ENCODE assay signal across 18 cellular contexts in the genomic region with DNA sequence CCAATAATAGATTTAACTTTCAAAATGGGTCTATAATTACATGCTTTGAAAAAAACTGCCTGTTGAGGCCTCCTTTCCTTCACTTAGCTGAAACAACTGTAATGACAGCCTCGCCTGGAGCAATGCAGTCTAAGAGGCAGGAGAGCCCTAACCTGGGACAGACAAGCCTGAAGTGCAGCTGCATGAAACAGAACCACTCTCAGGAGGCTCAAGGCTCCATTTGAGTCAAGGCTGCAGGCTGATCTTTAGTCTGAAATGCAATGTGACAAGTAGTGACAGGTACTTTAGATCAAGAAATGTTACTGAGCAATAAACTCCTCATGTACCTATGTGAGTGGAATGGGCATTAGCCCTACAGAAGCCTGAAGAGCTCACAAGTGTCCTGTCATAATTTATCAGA.
DNase-seq lines count a peak whose midpoint lies in the region; ATAC-seq and TF ChIP-seq lines count a peak whose summit lies in the region.
"Had no signal": no experiment of that assay in that cellular context is flagged by ENCODE, and none has a peak within 500 bp of the region (broad histone marks: within the 10 kb centered on the region; RNA-seq: fewer than 3 reads in every experiment).

No MANE protein-coding gene starts in this region.

- no peaks in the 10 kb centered on the region for H3K9me3 Mint-ChIP-seq in progenitor cell of endocrine pancreas (ENCODE audit: low read depth)
- peaks cover 0 to 14% (median 5%) of the 10 kb centered on the region in 11 donors for H3K9me3 Mint-ChIP-seq in naive thymus-derived CD4-positive, alpha-beta T cell
- H3K9me3 Mint-ChIP-seq: H9 had no signal

- WGBS in IMR-90 (ENCODE audit: extremely low coverage in 2 of 2, insufficient read length in 1 of 2), 2 experiments, result no CpG with 5 or more reads among the region's 1 CpG
- WGBS in mesendoderm (ENCODE audit: extremely low coverage, insufficient coverage, low lambda C conversion rate), result no CpG with 5 or more reads among the region's 1 CpG
- 11% methylated on average over 1 of the region's 1 CpG for WGBS in right lobe of liver (ENCODE audit: insufficient coverage, low coverage, low lambda C conversion rate, missing lambda C conversion rate)

- peak overlapping the region; percentile 87 for H2BK20ac ChIP-seq in IMR-90 (ENCODE audit: low read depth, low read length)

- POLR2A ChIA-PET in IMR-90 (lab: Charles Lee; ENCODE audit: unreplicated experiment), result no interaction called here
- POLR2A ChIA-PET in naive thymus-derived CD4-positive, alpha-beta T cell (lab: Charles Lee), result no interaction called here

- TF ChIP-seq POLR2A in IMR-90 (IDR thresholded peaks at IDR 0.05; ENCODE audit: low read depth, low read length) (no peak), right lobe of liver (IDR thresholded peaks at IDR 0.05) (no peak)

- H2AK5ac ChIP-seq in IMR-90 (ENCODE audit: low read depth, low read length) (peak overlapping the region; percentile 6; the same call in 1 of the 2 replicates), mesendoderm (ENCODE audit: low read length) (no peak overlapping the region)

- peaks cover 12% of the 10 kb centered on the region for H3K4me1 Mint-ChIP-seq in progenitor cell of endocrine pancreas (ENCODE audit: low read depth)
- H3K4me1 Mint-ChIP-seq in naive thymus-derived CD4-positive, alpha-beta T cell, result no peaks in the 10 kb centered on the region
- H3K4me1 Mint-ChIP-seq: CD4-positive, CD25-positive, alpha-beta regulatory T cell; CD8-positive, alpha-beta memory T cell; H9 had no signal

- no peak for TF ChIP-seq CTCF in IMR-90 (conservative IDR thresholded peaks at IDR 0.05; ENCODE audit: low read depth, low read length)
- TF ChIP-seq CTCF in GM10266 (IDR thresholded peaks at IDR 0.05; ENCODE audit: control insufficient read depth, insufficient read depth, low read depth, missing control alignments), result no peak
- no peak for TF ChIP-seq CTCF in right lobe of liver (IDR thresholded peaks at IDR 0.05)
- no peak for TF ChIP-seq CTCF in progenitor cell of endocrine pancreas (IDR thresholded peaks at IDR 0.05; ENCODE audit: unreplicated experiment)

- H3K36me3 ChIP-seq in IMR-90 (ENCODE audit: control insufficient read depth, insufficient read depth, low read length) (no peaks in the 10 kb centered on the region), mesendoderm (ENCODE audit: control insufficient read depth, insufficient read depth, low read length) (no peaks in the 10 kb centered on the region), right lobe of liver (no peaks in the 10 kb centered on the region)
- H3K36me3 ChIP-seq in naive thymus-derived CD4-positive, alpha-beta T cell (ENCODE audit: control insufficient read depth in 2 of 3, insufficient read depth in 3 of 3, low read length in 3 of 3), result no peaks in the 10 kb centered on the region
- H3K36me3 ChIP-seq: BE2C had no signal

- DNase-seq in IMR-90, result no peak
- peak; percentile 42 for DNase-seq in NCI-H187 treated with DMSO at 0.1 percent for 48 hours (lab: John Stamatoyannopoulos, UW)
- peak; percentile 11 for DNase-seq in SK-N-DZ (ENCODE audit: low spot score)
- DNase-seq in mesendoderm, result peak; percentile 3
- no peak for DNase-seq in GM10266 (ENCODE audit: extremely low spot score)
- DNase-seq in right lobe of liver, result no peak
- DNase-seq in progenitor cell of endocrine pancreas (ENCODE audit: low spot score, unreplicated experiment), result no peak
- DNase-seq in naive thymus-derived CD4-positive, alpha-beta T cell, result no peak
- DNase-seq: ACHN; BE2C; C1 segment of cervical spinal cord; CD4-positive, CD25-positive, alpha-beta regulatory T cell; CD8-positive, alpha-beta memory T cell; COR-L47; DMS 273 treated with DMSO at 0.1 percent for 48 hours; DMS53; DND-41; H9 had no signal

- H3K56ac ChIP-seq in IMR-90 (ENCODE audit: extremely low read depth, insufficient read depth, low read length) (peak overlapping the region; percentile 33; the same call in 1 of the 2 replicates), mesendoderm (ENCODE audit: low read length) (no peak overlapping the region)

- H3K27me3 ChIP-seq in IMR-90 (ENCODE audit: control insufficient read depth, insufficient read depth, low read length) (no peaks in the 10 kb centered on the region), mesendoderm (ENCODE audit: insufficient read depth, low read length, poor library complexity) (no peaks in the 10 kb centered on the region), right lobe of liver (no peaks in the 10 kb centered on the region)
- no peaks in the 10 kb centered on the region for H3K27me3 ChIP-seq in naive thymus-derived CD4-positive, alpha-beta T cell (ENCODE audit: control insufficient read depth in 2 of 2, insufficient read depth in 2 of 2, low read length in 2 of 2)
- H3K27me3 ChIP-seq: BE2C had no signal

- H3K4me2 ChIP-seq in IMR-90 (ENCODE audit: low read depth, low read length) (no peak overlapping the region), mesendoderm (ENCODE audit: low read length) (no peak overlapping the region)

- H3K79me1 ChIP-seq in IMR-90 (ENCODE audit: low read depth in 1 of 2, low read length in 2 of 2) (no peaks in the 10 kb centered on the region), mesendoderm (ENCODE audit: low read length) (no peaks in the 10 kb centered on the region)

- H3K27ac ChIP-seq in IMR-90 (ENCODE audit: insufficient read depth, low read length) (peak overlapping the region; percentile 57; the same call in 1 of the 2 replicates), mesendoderm (ENCODE audit: low read depth, low read length) (no peak overlapping the region), right lobe of liver (no peak overlapping the region)
- no peak overlapping the region for H3K27ac ChIP-seq in naive thymus-derived CD4-positive, alpha-beta T cell (ENCODE audit: low read depth, low read length)

- no peak for TF ChIP-seq RAD21 in IMR-90 (IDR thresholded peaks at IDR 0.05; ENCODE audit: low read length)

- peak overlapping the region; percentile 65 for H3K14ac ChIP-seq in IMR-90 (replicated peaks; ENCODE audit: low read depth, low read length)

- H3K9ac ChIP-seq in IMR-90 (ENCODE audit: low read depth, low read length) (no peak overlapping the region), mesendoderm (ENCODE audit: low read length) (no peak overlapping the region)

- H3K27me3 Mint-ChIP-seq in progenitor cell of endocrine pancreas, result no peaks in the 10 kb centered on the region
- H3K27me3 Mint-ChIP-seq in naive thymus-derived CD4-positive, alpha-beta T cell, result no peaks in the 10 kb centered on the region
- H3K27me3 Mint-ChIP-seq: CD4-positive, CD25-positive, alpha-beta regulatory T cell; CD8-positive, alpha-beta memory T cell had no signal

- ATAC-seq in IMR-90 (ENCODE audit: low read depth), result no peak
- no peak for ATAC-seq in right lobe of liver
- ATAC-seq in naive thymus-derived CD4-positive, alpha-beta T cell, result no peak

- peaks cover 13% of the 10 kb centered on the region for H3K9me1 ChIP-seq in IMR-90 (ENCODE audit: insufficient read depth, low read length)

- H2BK5ac ChIP-seq in IMR-90 (ENCODE audit: low read depth, low read length, poor library complexity, severe bottlenecking), result peak overlapping the region; percentile 46
- no peak overlapping the region for H2BK5ac ChIP-seq in mesendoderm (ENCODE audit: low read length)

- H4K91ac ChIP-seq in IMR-90 (ENCODE audit: insufficient read depth, low read depth, low read length), result peak overlapping the region; percentile 83

- H3K4me3 ChIP-seq in IMR-90 (ENCODE audit: insufficient read depth, low read depth, low read length) (no peak overlapping the region), mesendoderm (ENCODE audit: low read length) (no peak overlapping the region), right lobe of liver (no peak overlapping the region)
- no peak overlapping the region for H3K4me3 ChIP-seq in naive thymus-derived CD4-positive, alpha-beta T cell (ENCODE audit: low read length)

- H3K4me1 ChIP-seq in IMR-90 (ENCODE audit: control insufficient read depth, insufficient read depth, low read length) (peaks cover 17% of the 10 kb centered on the region), mesendoderm (ENCODE audit: control insufficient read depth, low read depth, low read length) (no peaks in the 10 kb centered on the region), right lobe of liver (no peaks in the 10 kb centered on the region)
- H3K4me1 ChIP-seq in naive thymus-derived CD4-positive, alpha-beta T cell (ENCODE audit: control insufficient read depth in 2 of 2, insufficient read depth in 2 of 2, low read length in 2 of 2), result no peaks in the 10 kb centered on the region
- H3K4me1 ChIP-seq: BE2C had no signal

- intact Hi-C loops in IMR-90 (cut with micrococcal nuclease), result loop anchor here (5.0 to 10.0 kb wide), 3 partner anchors 154 to 1206 kb away; no protein-coding TSS in a partner anchor
- intact Hi-C loops in right lobe of liver (cut with DNase I), result no loop called here
- intact Hi-C loops in naive thymus-derived CD4-positive, alpha-beta T cell (cut with micrococcal nuclease), result no loop called here

- no peaks in the 10 kb centered on the region for H3K79me2 ChIP-seq in mesendoderm (ENCODE audit: control insufficient read depth, insufficient read depth, low read length)

- no peaks in the 10 kb centered on the region for H3K9me3 ChIP-seq in IMR-90 (ENCODE audit: control insufficient read depth, insufficient read depth, low read length)
- H3K9me3 ChIP-seq in right lobe of liver, result no peaks in the 10 kb centered on the region
- no peaks in the 10 kb centered on the region for H3K9me3 ChIP-seq in naive thymus-derived CD4-positive, alpha-beta T cell (ENCODE audit: control insufficient read depth in 2 of 3, low read length in 3 of 3)
- H3K9me3 ChIP-seq: BE2C had no signal

- in situ Hi-C loops in IMR-90 (cut with MboI; ENCODE audit: low sequenced_read_pairs), result no loop called here

- peak overlapping the region; percentile 93 for H3K23ac ChIP-seq in IMR-90 (ENCODE audit: low read depth, low read length)
- H3K23ac ChIP-seq in mesendoderm (ENCODE audit: low read length), result no peak overlapping the region

- dilution Hi-C loops in IMR-90 (cut with HindIII; ENCODE audit: low sequenced_read_pairs, unreplicated experiment), result no loop called here

- H3K18ac ChIP-seq in IMR-90 (ENCODE audit: low read depth, low read length), result peak overlapping the region; percentile 98
- H3K18ac ChIP-seq in mesendoderm (ENCODE audit: low read length), result no peak overlapping the region

- peak overlapping the region; percentile 98; the same call in 2 of the 3 replicates for H2BK15ac ChIP-seq in IMR-90 (ENCODE audit: low read depth, low read length)
- no peak overlapping the region for H2BK15ac ChIP-seq in mesendoderm (replicated peaks; ENCODE audit: low read depth)

- H3K4ac ChIP-seq in IMR-90 (ENCODE audit: low read depth, low read length), result peak overlapping the region; percentile 73
- no peak overlapping the region for H3K4ac ChIP-seq in mesendoderm (ENCODE audit: low read depth, low read length)

- peak overlapping the region; percentile 7 for H2AFZ ChIP-seq in IMR-90 (replicated peaks; ENCODE audit: low read length, poor library complexity)

- no peaks in the 10 kb centered on the region for H3K36me3 Mint-ChIP-seq in progenitor cell of endocrine pancreas (ENCODE audit: insufficient read depth)
- H3K36me3 Mint-ChIP-seq in naive thymus-derived CD4-positive, alpha-beta T cell, result no peaks in the 10 kb centered on the region
- H3K36me3 Mint-ChIP-seq: CD4-positive, CD25-positive, alpha-beta regulatory T cell; CD8-positive, alpha-beta memory T cell had no signal

- BruUV-seq in IMR-90 (replicated peaks; lab: Mats Ljungman, UMichigan), result no TSS peak

- no peaks in the 10 kb centered on the region for H4K20me1 ChIP-seq in IMR-90 (ENCODE audit: insufficient read depth, low read length)

- H2AK9ac ChIP-seq in IMR-90 (replicated peaks; ENCODE audit: low read depth, low read length, poor library complexity), result no peak overlapping the region

- CTCF ChIA-PET in IMR-90 (lab: Yijun Ruan, JAX), result no interaction called here
- CTCF ChIA-PET in naive thymus-derived CD4-positive, alpha-beta T cell (lab: Charles Lee), result no interaction called here

- no peak overlapping the region for H3K27ac Mint-ChIP-seq in progenitor cell of endocrine pancreas
- no peak overlapping the region for H3K27ac Mint-ChIP-seq in naive thymus-derived CD4-positive, alpha-beta T cell
- H3K27ac Mint-ChIP-seq: CD4-positive, CD25-positive, alpha-beta regulatory T cell; CD8-positive, alpha-beta memory T cell had no signal

- H3K4me3 Mint-ChIP-seq in progenitor cell of endocrine pancreas (ENCODE audit: low read depth), result no peak overlapping the region
- H3K4me3 Mint-ChIP-seq in naive thymus-derived CD4-positive, alpha-beta T cell, result no peak overlapping the region
- H3K4me3 Mint-ChIP-seq: CD4-positive, CD25-positive, alpha-beta regulatory T cell; CD8-positive, alpha-beta memory T cell; H9 had no signal

- H4K5ac ChIP-seq in IMR-90 (ENCODE audit: low read depth, low read length) (peak overlapping the region; percentile 95), mesendoderm (ENCODE audit: low read length) (no peak overlapping the region)

- H4K8ac ChIP-seq in IMR-90 (ENCODE audit: low read depth in 2 of 2, low read length in 2 of 2), result peak overlapping the region; percentile 48 to 79; a peak in 3 of 4 replicates
- H4K8ac ChIP-seq in mesendoderm (ENCODE audit: low read depth, low read length), result no peak overlapping the region

- H2BK120ac ChIP-seq in IMR-90 (ENCODE audit: low read depth, low read length) (peak overlapping the region; percentile 89), mesendoderm (ENCODE audit: low read depth, low read length) (no peak overlapping the region)

Comparison
In these comparisons a context has a peak if more than half of its experiments do, and no peak if none do; other contexts are left out.
1. DNase-seq: peak in NCI-H187 treated with DMSO at 0.1 percent for 48 hours (single experiment), SK-N-DZ (single experiment) and mesendoderm (single experiment); none in IMR-90 (single experiment), GM10266 (single experiment), right lobe of liver (0 of 3), progenitor cell of endocrine pancreas (single experiment) and naive thymus-derived CD4-positive, alpha-beta T cell (0 of 9).